In genomic region chr1:84675631-84676030, GRCh38 we compare ENCODE assay signal across 23 cellular contexts.
"Had no signal": no experiment of that assay in that cellular context is flagged by ENCODE, and none has a peak within 500 bp of the region (broad histone marks: within the 10 kb centered on the region; RNA-seq: fewer than 3 reads in every experiment).

No MANE protein-coding gene starts in this region.

- H3K27ac Mint-ChIP-seq: dendritic cell treated with granulocyte-macrophage colony-stimulating factor and Interleukin-4, amounts not matched to agents 40 ng/mL and 50 ng/mL, for 4 days; naive thymus-derived CD8-positive, alpha-beta T cell had no signal

- H3K9me3 Mint-ChIP-seq: effector memory CD8-positive, alpha-beta T cell; naive thymus-derived CD8-positive, alpha-beta T cell had no signal

- DNase-seq: effector memory CD8-positive, alpha-beta T cell; gastrocnemius medialis; glutamatergic neuron; islet precursor cell; mammary epithelial cell; mucosa of descending colon; naive thymus-derived CD8-positive, alpha-beta T cell; posterior cingulate gyrus; sigmoid colon; stimulated activated CD4-positive, alpha-beta T cell treated with anti-CD3 and anti-CD28 coated beads, Interleukin-2, amount 100 ng/mL, for 24 hours; stimulated activated CD4-positive, alpha-beta T cell treated with anti-CD3 and anti-CD28 coated beads, Interleukin-4, amount 100 ng/mL, for 4 hours; stimulated activated naive CD4-positive, alpha-beta T cell; stomach; substantia nigra; transverse colon had no signal

- H3K4me3 ChIP-seq: esophagus muscularis mucosa, gastrocnemius medialis, mucosa of descending colon, right atrium auricular region, sigmoid colon, skin epidermis, stomach, thoracic aorta, transverse colon had no signal

- H3K9me3 ChIP-seq: esophagus muscularis mucosa, gastrocnemius medialis, mucosa of descending colon, neutrophil, right atrium auricular region, sigmoid colon, stomach, thoracic aorta, transverse colon had no signal

- H3K27me3 Mint-ChIP-seq: dendritic cell treated with granulocyte-macrophage colony-stimulating factor and Interleukin-4, amounts not matched to agents 40 ng/mL and 50 ng/mL, for 4 days; effector memory CD8-positive, alpha-beta T cell; naive thymus-derived CD8-positive, alpha-beta T cell had no signal

- H3K4me3 Mint-ChIP-seq: dendritic cell treated with granulocyte-macrophage colony-stimulating factor and Interleukin-4, amounts not matched to agents 40 ng/mL and 50 ng/mL, for 4 days; effector memory CD8-positive, alpha-beta T cell; naive thymus-derived CD8-positive, alpha-beta T cell had no signal

- H3K27me3 ChIP-seq: esophagus muscularis mucosa, gastrocnemius medialis, neutrophil, right atrium auricular region, sigmoid colon, stomach, transverse colon had no signal

- H3K36me3 ChIP-seq: esophagus muscularis mucosa, gastrocnemius medialis, neutrophil, right atrium auricular region, sigmoid colon, stomach, transverse colon had no signal

- H3K4me1 ChIP-seq: esophagus muscularis mucosa, gastrocnemius medialis, right atrium auricular region, sigmoid colon had no signal

- ATAC-seq: effector memory CD8-positive, alpha-beta T cell; gastrocnemius medialis; left lobe of liver; mucosa of descending colon; naive thymus-derived CD8-positive, alpha-beta T cell had no signal

- H3K27ac ChIP-seq: epithelial cell of prostate, esophagus muscularis mucosa, gastrocnemius medialis, neutrophil, right atrium auricular region, sigmoid colon, skin epidermis, stomach, thoracic aorta, transverse colon had no signal
